8 cellular contexts compared by ENCODE assay signal in the genomic region with DNA sequence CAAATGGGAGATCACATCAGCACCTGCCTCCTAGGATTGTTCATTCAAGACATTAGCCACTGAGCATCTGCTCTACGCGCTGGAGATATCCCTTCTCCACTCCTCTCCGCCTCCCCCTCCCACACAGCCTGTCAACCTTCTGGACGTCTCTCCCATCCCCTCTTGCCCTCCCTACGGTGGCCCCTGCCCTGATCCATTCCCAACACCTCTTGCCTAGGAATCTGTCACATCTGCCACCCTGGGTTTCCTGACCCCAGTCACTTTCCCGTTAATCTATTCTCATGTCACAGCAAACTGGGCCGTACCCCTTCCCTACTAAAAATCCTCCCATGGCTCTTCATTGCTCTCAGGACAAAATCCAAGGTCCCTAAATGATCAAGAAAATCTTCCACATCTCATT. TPM values are rescaled to one million over a fixed set of nuclear protein-coding genes. Genes with fewer than 3 reads are reported as not detected.
DNase-seq lines count a peak whose midpoint lies in the region; TF ChIP-seq lines count a peak whose summit lies in the region.

No MANE protein-coding gene starts in this region.

- no peaks in the 10 kb centered on the region for H4K20me1 ChIP-seq in Loucy (ENCODE audit: insufficient read depth, low read length, poor library complexity, severe bottlenecking)

- no peak for DNase-seq in GOT3 (lab: John Stamatoyannopoulos, UW)
- no peak for DNase-seq in EL
- no peak for DNase-seq in superior temporal gyrus (ENCODE audit: extremely low spot score)
- no peak for DNase-seq in activated naive CD4-positive, alpha-beta T cell treated with Interleukin-2 at 50 U/mL for 16 hours

- H3K27me3 ChIP-seq in ACC112 (ENCODE audit: insufficient read depth, low read length) (no peaks in the 10 kb centered on the region), Loucy (ENCODE audit: insufficient read depth, low read length, poor library complexity, severe bottlenecking) (no peaks in the 10 kb centered on the region), duodenal mucosa (ENCODE audit: control insufficient read depth in 1 of 2, insufficient read depth in 2 of 2, low read length in 2 of 2) (no peaks in the 10 kb centered on the region), mononuclear cell (ENCODE audit: insufficient read depth, low read length) (no peaks in the 10 kb centered on the region)

- H2AFZ ChIP-seq in ACC112 (ENCODE audit: low read length, unreplicated experiment) (no peak overlapping the region), Loucy (ENCODE audit: low read length) (no peak overlapping the region)

- no peaks in the 10 kb centered on the region for H3K9me2 ChIP-seq in Loucy (replicated peaks; ENCODE audit: low read depth, low read length)

- peak overlapping the region; percentile 81 for H3K4me3 ChIP-seq in ACC112 (ENCODE audit: low read depth, low read length)
- H3K4me3 ChIP-seq in Loucy (ENCODE audit: low read length, poor library complexity, severe bottlenecking): peak overlapping the region; percentile 83
- H3K4me3 ChIP-seq in duodenal mucosa (ENCODE audit: low read depth in 1 of 2, low read length in 2 of 2): peak overlapping the region; percentile 83 to 97
- peak overlapping the region; percentile 54 for H3K4me3 ChIP-seq in mononuclear cell (ENCODE audit: low read length)

- H3K27ac ChIP-seq in ACC112 (ENCODE audit: low read depth, low read length): no peak overlapping the region
- H3K27ac ChIP-seq in duodenal mucosa (ENCODE audit: low read depth, low read length): no peak overlapping the region

- H3K36me3 ChIP-seq in ACC112 (ENCODE audit: insufficient read depth, low read length) (no peaks in the 10 kb centered on the region), Loucy (ENCODE audit: insufficient read depth, low read length) (peaks cover 18% of the 10 kb centered on the region; the same call in 1 of the 2 replicates), duodenal mucosa (ENCODE audit: control insufficient read depth in 1 of 2, insufficient read depth in 2 of 2, low read length in 2 of 2) (peaks cover 5 to 17% of the 10 kb centered on the region in 2 donors)

- peak overlapping the region; percentile 90 for H3K4me2 ChIP-seq in Loucy (ENCODE audit: low read depth, low read length, poor library complexity, severe bottlenecking)

- TF ChIP-seq CTCF in Loucy (conservative IDR thresholded peaks at IDR 0.05; ENCODE audit: low read length): no peak

- peaks cover 4% of the 10 kb centered on the region for H3K79me2 ChIP-seq in ACC112 (ENCODE audit: control insufficient read depth, insufficient read depth, low read length, unreplicated experiment)
- H3K79me2 ChIP-seq in Loucy (ENCODE audit: insufficient read depth, low read length): peaks cover 5% of the 10 kb centered on the region; the same call in 1 of the 2 replicates

- H3K4me1 ChIP-seq in ACC112 (ENCODE audit: control insufficient read depth, insufficient read depth, low read length, unreplicated experiment): peaks cover 4% of the 10 kb centered on the region
- peaks cover 10% of the 10 kb centered on the region for H3K4me1 ChIP-seq in Loucy (ENCODE audit: insufficient read depth, low read length, poor library complexity, severe bottlenecking)
- H3K4me1 ChIP-seq in duodenal mucosa (ENCODE audit: control insufficient read depth in 1 of 2, insufficient read depth in 2 of 2, low read length in 2 of 2): peaks cover 13 to 15% of the 10 kb centered on the region in 2 donors
- H3K4me1 ChIP-seq in mononuclear cell (ENCODE audit: insufficient read depth, low read length): peaks cover 23% of the 10 kb centered on the region

- H3K9ac ChIP-seq in Loucy (ENCODE audit: low read depth, low read length, poor library complexity, severe bottlenecking) (peak overlapping the region; percentile 66), duodenal mucosa (ENCODE audit: low read depth in 1 of 2, low read length in 2 of 2) (peak overlapping the region; percentile 65 to 87)

- no peaks in the 10 kb centered on the region for H3F3A ChIP-seq in Loucy (ENCODE audit: low read depth)

- no peaks in the 10 kb centered on the region for H3K9me3 ChIP-seq in Loucy (ENCODE audit: insufficient read depth, low read depth, low read length)
- no peaks in the 10 kb centered on the region for H3K9me3 ChIP-seq in duodenal mucosa (ENCODE audit: control insufficient read depth in 1 of 2, low read length in 2 of 2)
- H3K9me3 ChIP-seq in mononuclear cell (ENCODE audit: low read depth, low read length): no peaks in the 10 kb centered on the region

RNA-seq across cellular contexts. Expression of a gene that starts 10.3 kb away (rescaled TPM):
- 6.5 TPM for total RNA-seq in mononuclear cell

RNA-seq across cellular contexts. Expression of a gene that starts 22.5 kb away (rescaled TPM):
- total RNA-seq in mononuclear cell: 195 TPM

RNA-seq across cellular contexts. Expression of a gene that starts 45.0 kb away (rescaled TPM):
- total RNA-seq in mononuclear cell: not detected
